Comparison of ENCODE assay signal across 1 cellular context in the genomic region with DNA sequence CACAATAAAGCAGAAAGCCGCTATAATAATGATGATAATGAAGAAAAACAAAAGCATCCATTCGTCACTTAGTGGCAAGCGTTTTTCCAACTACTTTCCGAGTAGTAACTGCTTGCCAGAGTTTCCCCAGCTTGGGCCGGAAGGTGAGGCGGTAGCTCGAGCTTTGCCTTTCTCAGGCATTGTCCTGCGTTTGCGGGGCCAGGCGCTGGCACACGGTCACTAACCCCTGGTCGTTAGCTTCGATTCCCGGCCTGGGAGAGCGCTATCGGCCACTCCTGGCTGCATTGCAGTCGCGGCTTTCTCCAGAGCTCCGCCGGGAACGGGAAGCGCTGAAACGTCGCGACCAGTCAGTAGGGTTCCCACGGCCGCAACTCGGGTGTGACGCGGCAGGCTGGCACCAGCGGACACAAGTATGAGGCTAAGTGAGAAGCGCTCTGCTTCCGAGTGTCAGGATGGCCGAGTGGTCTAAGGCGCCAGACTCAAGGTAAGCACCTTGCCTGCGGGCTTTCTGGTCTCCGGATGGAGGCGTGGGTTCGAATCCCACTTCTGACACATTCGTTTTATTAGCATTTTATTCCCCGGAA.
TF ChIP-seq lines count a peak whose summit lies in the region.

No MANE protein-coding gene starts in this region.

TF ChIP-seq in K562, 482 proteins besides CTCF, POLR2A, EP300 and RAD21 (continues in another document):
- TF ChIP-seq RBM22 (IDR thresholded peaks at IDR 0.05; ENCODE audit: low read depth, low read length, poor library complexity, severe bottlenecking) (peak; percentile 87), ZNF707 (CRISPR knock-in tag; conservative IDR thresholded peaks at IDR 0.05) (no peak), NR2C2 (CRISPR knock-in tag; IDR thresholded peaks at IDR 0.05) (no peak), NR2C2 (tag; IDR thresholded peaks at IDR 0.05) (peak; percentile 67; the same call in 1 of the 2 replicates), TEAD1 (CRISPR knock-in tag; IDR thresholded peaks at IDR 0.05) (peak in 1 of 2 experiments; percentile 71; a peak in 2 of 4 replicates), SMARCB1 (IDR thresholded peaks at IDR 0.05; ENCODE audit: insufficient read length, low read depth) (no peak), ARNT (IDR thresholded peaks at IDR 0.05) (peak in 1 of 2 experiments; percentile 14; a peak in 1 of 4 replicates), HDAC1 (IDR thresholded peaks at IDR 0.05) (peak in 1 of 2 experiments; percentile 95; a peak in 2 of 4 replicates), BRF1 (IDR thresholded peaks at IDR 0.05; ENCODE audit: borderline replicate concordance, extremely low read depth, insufficient read length) (peak; percentile 88), TSC22D4 (tag; IDR thresholded peaks at IDR 0.05) (no peak), SMARCA4 (IDR thresholded peaks at IDR 0.05) (peak; percentile 60; the same call in 1 of the 2 replicates), ZC3H4 (CRISPR knock-in tag; IDR thresholded peaks at IDR 0.05; ENCODE audit: borderline replicate concordance) (no peak), GTF2F1 (IDR thresholded peaks at IDR 0.05; ENCODE audit: low read depth, low read length) (0 out of 2 replicates have a peak, but pooled peaks have one; percentile 16), ELF2 (CRISPR knock-in tag; IDR thresholded peaks at IDR 0.05) (no peak), POLR3G (IDR thresholded peaks at IDR 0.05; ENCODE audit: extremely low read depth, insufficient read length, insufficient replicate concordance) (peak; percentile 38), TGIF2 (CRISPR knock-in tag; IDR thresholded peaks at IDR 0.05) (no peak)
- TF ChIP-seq, protein P1, sequence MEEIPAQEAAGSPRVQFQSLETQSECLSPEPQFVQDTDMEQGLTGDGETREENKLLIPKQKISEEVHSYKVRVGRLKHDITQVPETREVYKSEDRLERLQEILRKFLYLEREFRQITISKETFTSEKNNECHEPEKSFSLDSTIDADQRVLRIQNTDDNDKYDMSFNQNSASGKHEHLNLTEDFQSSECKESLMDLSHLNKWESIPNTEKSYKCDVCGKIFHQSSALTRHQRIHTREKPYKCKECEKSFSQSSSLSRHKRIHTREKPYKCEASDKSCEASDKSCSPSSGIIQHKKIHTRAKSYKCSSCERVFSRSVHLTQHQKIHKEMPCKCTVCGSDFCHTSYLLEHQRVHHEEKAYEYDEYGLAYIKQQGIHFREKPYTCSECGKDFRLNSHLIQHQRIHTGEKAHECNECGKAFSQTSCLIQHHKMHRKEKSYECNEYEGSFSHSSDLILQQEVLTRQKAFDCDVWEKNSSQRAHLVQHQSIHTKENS (CRISPR knock-in tag; IDR thresholded peaks at IDR 0.05), result no peak
- TF ChIP-seq, protein P2, sequence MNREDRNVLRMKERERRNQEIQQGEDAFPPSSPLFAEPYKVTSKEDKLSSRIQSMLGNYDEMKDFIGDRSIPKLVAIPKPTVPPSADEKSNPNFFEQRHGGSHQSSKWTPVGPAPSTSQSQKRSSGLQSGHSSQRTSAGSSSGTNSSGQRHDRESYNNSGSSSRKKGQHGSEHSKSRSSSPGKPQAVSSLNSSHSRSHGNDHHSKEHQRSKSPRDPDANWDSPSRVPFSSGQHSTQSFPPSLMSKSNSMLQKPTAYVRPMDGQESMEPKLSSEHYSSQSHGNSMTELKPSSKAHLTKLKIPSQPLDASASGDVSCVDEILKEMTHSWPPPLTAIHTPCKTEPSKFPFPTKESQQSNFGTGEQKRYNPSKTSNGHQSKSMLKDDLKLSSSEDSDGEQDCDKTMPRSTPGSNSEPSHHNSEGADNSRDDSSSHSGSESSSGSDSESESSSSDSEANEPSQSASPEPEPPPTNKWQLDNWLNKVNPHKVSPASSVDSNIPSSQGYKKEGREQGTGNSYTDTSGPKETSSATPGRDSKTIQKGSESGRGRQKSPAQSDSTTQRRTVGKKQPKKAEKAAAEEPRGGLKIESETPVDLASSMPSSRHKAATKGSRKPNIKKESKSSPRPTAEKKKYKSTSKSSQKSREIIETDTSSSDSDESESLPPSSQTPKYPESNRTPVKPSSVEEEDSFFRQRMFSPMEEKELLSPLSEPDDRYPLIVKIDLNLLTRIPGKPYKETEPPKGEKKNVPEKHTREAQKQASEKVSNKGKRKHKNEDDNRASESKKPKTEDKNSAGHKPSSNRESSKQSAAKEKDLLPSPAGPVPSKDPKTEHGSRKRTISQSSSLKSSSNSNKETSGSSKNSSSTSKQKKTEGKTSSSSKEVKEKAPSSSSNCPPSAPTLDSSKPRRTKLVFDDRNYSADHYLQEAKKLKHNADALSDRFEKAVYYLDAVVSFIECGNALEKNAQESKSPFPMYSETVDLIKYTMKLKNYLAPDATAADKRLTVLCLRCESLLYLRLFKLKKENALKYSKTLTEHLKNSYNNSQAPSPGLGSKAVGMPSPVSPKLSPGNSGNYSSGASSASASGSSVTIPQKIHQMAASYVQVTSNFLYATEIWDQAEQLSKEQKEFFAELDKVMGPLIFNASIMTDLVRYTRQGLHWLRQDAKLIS (CRISPR knock-in tag; IDR thresholded peaks at IDR 0.05), result 0 out of 2 replicates have a peak, but pooled peaks have one; percentile 13
- TF ChIP-seq, protein P3, sequence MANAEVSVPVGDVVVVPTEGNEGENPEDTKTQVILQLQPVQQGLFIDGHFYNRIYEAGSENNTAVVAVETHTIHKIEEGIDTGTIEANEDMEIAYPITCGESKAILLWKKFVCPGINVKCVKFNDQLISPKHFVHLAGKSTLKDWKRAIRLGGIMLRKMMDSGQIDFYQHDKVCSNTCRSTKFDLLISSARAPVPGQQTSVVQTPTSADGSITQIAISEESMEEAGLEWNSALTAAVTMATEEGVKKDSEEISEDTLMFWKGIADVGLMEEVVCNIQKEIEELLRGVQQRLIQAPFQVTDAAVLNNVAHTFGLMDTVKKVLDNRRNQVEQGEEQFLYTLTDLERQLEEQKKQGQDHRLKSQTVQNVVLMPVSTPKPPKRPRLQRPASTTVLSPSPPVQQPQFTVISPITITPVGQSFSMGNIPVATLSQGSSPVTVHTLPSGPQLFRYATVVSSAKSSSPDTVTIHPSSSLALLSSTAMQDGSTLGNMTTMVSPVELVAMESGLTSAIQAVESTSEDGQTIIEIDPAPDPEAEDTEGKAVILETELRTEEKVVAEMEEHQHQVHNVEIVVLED (CRISPR knock-in tag; IDR thresholded peaks at IDR 0.05), result no peak
- TF ChIP-seq, protein P4, sequence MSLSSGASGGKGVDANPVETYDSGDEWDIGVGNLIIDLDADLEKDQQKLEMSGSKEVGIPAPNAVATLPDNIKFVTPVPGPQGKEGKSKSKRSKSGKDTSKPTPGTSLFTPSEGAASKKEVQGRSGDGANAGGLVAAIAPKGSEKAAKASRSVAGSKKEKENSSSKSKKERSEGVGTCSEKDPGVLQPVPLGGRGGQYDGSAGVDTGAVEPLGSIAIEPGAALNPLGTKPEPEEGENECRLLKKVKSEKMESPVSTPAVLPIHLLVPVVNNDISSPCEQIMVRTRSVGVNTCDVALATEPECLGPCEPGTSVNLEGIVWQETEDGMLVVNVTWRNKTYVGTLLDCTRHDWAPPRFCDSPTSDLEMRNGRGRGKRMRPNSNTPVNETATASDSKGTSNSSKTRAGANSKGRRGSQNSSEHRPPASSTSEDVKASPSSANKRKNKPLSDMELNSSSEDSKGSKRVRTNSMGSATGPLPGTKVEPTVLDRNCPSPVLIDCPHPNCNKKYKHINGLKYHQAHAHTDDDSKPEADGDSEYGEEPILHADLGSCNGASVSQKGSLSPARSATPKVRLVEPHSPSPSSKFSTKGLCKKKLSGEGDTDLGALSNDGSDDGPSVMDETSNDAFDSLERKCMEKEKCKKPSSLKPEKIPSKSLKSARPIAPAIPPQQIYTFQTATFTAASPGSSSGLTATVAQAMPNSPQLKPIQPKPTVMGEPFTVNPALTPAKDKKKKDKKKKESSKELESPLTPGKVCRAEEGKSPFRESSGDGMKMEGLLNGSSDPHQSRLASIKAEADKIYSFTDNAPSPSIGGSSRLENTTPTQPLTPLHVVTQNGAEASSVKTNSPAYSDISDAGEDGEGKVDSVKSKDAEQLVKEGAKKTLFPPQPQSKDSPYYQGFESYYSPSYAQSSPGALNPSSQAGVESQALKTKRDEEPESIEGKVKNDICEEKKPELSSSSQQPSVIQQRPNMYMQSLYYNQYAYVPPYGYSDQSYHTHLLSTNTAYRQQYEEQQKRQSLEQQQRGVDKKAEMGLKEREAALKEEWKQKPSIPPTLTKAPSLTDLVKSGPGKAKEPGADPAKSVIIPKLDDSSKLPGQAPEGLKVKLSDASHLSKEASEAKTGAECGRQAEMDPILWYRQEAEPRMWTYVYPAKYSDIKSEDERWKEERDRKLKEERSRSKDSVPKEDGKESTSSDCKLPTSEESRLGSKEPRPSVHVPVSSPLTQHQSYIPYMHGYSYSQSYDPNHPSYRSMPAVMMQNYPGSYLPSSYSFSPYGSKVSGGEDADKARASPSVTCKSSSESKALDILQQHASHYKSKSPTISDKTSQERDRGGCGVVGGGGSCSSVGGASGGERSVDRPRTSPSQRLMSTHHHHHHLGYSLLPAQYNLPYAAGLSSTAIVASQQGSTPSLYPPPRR (CRISPR knock-in tag; IDR thresholded peaks at IDR 0.05; ENCODE audit: borderline replicate concordance), result peak; percentile 77; the same call in 1 of the 2 replicates
- TF ChIP-seq, protein P5, sequence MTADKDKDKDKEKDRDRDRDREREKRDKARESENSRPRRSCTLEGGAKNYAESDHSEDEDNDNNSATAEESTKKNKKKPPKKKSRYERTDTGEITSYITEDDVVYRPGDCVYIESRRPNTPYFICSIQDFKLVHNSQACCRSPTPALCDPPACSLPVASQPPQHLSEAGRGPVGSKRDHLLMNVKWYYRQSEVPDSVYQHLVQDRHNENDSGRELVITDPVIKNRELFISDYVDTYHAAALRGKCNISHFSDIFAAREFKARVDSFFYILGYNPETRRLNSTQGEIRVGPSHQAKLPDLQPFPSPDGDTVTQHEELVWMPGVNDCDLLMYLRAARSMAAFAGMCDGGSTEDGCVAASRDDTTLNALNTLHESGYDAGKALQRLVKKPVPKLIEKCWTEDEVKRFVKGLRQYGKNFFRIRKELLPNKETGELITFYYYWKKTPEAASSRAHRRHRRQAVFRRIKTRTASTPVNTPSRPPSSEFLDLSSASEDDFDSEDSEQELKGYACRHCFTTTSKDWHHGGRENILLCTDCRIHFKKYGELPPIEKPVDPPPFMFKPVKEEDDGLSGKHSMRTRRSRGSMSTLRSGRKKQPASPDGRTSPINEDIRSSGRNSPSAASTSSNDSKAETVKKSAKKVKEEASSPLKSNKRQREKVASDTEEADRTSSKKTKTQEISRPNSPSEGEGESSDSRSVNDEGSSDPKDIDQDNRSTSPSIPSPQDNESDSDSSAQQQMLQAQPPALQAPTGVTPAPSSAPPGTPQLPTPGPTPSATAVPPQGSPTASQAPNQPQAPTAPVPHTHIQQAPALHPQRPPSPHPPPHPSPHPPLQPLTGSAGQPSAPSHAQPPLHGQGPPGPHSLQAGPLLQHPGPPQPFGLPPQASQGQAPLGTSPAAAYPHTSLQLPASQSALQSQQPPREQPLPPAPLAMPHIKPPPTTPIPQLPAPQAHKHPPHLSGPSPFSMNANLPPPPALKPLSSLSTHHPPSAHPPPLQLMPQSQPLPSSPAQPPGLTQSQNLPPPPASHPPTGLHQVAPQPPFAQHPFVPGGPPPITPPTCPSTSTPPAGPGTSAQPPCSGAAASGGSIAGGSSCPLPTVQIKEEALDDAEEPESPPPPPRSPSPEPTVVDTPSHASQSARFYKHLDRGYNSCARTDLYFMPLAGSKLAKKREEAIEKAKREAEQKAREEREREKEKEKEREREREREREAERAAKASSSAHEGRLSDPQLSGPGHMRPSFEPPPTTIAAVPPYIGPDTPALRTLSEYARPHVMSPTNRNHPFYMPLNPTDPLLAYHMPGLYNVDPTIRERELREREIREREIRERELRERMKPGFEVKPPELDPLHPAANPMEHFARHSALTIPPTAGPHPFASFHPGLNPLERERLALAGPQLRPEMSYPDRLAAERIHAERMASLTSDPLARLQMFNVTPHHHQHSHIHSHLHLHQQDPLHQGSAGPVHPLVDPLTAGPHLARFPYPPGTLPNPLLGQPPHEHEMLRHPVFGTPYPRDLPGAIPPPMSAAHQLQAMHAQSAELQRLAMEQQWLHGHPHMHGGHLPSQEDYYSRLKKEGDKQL (CRISPR knock-in tag; IDR thresholded peaks at IDR 0.05; ENCODE audit: borderline replicate concordance), result no peak
- TF ChIP-seq, protein P6, sequence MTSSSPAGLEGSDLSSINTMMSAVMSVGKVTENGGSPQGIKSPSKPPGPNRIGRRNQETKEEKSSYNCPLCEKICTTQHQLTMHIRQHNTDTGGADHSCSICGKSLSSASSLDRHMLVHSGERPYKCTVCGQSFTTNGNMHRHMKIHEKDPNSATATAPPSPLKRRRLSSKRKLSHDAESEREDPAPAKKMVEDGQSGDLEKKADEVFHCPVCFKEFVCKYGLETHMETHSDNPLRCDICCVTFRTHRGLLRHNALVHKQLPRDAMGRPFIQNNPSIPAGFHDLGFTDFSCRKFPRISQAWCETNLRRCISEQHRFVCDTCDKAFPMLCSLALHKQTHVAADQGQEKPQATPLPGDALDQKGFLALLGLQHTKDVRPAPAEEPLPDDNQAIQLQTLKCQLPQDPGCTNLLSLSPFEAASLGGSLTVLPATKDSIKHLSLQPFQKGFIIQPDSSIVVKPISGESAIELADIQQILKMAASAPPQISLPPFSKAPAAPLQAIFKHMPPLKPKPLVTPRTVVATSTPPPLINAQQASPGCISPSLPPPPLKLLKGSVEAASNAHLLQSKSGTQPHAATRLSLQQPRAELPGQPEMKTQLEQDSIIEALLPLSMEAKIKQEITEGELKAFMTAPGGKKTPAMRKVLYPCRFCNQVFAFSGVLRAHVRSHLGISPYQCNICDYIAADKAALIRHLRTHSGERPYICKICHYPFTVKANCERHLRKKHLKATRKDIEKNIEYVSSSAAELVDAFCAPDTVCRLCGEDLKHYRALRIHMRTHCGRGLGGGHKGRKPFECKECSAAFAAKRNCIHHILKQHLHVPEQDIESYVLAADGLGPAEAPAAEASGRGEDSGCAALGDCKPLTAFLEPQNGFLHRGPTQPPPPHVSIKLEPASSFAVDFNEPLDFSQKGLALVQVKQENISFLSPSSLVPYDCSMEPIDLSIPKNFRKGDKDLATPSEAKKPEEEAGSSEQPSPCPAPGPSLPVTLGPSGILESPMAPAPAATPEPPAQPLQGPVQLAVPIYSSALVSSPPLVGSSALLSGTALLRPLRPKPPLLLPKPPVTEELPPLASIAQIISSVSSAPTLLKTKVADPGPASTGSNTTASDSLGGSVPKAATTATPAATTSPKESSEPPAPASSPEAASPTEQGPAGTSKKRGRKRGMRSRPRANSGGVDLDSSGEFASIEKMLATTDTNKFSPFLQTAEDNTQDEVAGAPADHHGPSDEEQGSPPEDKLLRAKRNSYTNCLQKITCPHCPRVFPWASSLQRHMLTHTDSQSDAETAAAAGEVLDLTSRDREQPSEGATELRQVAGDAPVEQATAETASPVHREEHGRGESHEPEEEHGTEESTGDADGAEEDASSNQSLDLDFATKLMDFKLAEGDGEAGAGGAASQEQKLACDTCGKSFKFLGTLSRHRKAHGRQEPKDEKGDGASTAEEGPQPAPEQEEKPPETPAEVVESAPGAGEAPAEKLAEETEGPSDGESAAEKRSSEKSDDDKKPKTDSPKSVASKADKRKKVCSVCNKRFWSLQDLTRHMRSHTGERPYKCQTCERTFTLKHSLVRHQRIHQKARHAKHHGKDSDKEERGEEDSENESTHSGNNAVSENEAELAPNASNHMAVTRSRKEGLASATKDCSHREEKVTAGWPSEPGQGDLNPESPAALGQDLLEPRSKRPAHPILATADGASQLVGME (CRISPR knock-in tag; IDR thresholded peaks at IDR 0.05), result no peak; the same call in 1 of the 2 replicates
- TF ChIP-seq, protein P7, sequence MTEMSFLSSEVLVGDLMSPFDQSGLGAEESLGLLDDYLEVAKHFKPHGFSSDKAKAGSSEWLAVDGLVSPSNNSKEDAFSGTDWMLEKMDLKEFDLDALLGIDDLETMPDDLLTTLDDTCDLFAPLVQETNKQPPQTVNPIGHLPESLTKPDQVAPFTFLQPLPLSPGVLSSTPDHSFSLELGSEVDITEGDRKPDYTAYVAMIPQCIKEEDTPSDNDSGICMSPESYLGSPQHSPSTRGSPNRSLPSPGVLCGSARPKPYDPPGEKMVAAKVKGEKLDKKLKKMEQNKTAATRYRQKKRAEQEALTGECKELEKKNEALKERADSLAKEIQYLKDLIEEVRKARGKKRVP (CRISPR knock-in tag; IDR thresholded peaks at IDR 0.05), result no peak
